Comparison of ENCODE assay signal across 6 cellular contexts in the genomic region with DNA sequence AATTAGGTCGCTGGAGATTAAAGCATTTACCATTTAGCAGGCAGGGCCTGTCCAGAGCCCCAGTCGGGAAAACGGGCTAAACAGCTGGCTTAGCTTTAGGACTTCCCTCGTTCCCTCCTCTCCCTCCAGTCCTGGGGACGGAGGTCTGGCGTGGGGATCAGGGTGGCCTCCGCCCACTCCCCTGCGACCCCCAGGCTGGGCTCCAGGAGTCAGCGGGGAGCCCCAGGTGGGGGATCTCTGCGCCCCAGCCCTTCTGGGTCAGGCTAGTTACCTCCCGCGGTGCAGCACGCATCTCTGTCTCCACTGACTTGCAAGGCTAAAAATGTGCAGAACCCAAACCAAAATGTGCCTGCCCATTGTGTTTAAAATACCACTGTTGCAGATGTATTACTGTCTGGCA.
"Had no signal": no experiment of that assay in that cellular context is flagged by ENCODE, and none has a peak within 500 bp of the region (broad histone marks: within the 10 kb centered on the region; RNA-seq: fewer than 3 reads in every experiment).

No MANE protein-coding gene starts in this region.

- H3K4me3 ChIP-seq: GM23248 had no signal

- H3K9ac ChIP-seq: GM23248 had no signal

- ATAC-seq: HepG2 had no signal

- DNase-seq: GM23248, GOT3, H9, HCEC 1CT, KG1 had no signal

- H3K27ac ChIP-seq: GM23248 had no signal

- H2AFZ ChIP-seq: GM23248 had no signal

- FAIRE-seq: HepG2 had no signal
